8 cellular contexts compared by ENCODE assay signal in genomic region chr17:75848523-75849303, GRCh38. TPM values are rescaled to one million over a fixed set of nuclear protein-coding genes. Genes with fewer than 3 reads are reported as not detected.
DNase-seq lines count a peak whose midpoint lies in the region; ATAC-seq and TF ChIP-seq lines count a peak whose summit lies in the region.

No MANE protein-coding gene starts in this region.

- H3K9me3 ChIP-seq in tibial artery: no peaks in the 10 kb centered on the region

- peaks cover 0 to 96% (median 49%) of the 10 kb centered on the region in 4 donors for H3K4me1 ChIP-seq in tibial artery

- no peak overlapping the region for H3K4me3 ChIP-seq in tibial artery

- H3K4me1 Mint-ChIP-seq in natural killer cell (peaks cover 10 to 32% of the 10 kb centered on the region in 2 donors), osteocyte (ENCODE audit: unreplicated experiment) (peaks cover 34% of the 10 kb centered on the region)
- peaks cover 6 to 15% of the 10 kb centered on the region in 2 donors for H3K4me1 Mint-ChIP-seq in natural killer cell treated with Interleukin-12 subunit alpha and Interleukin-12 subunit beta and Interleukin-15 and Interleukin-18, amount 100 ng/mL, for 72 hours (ENCODE audit: low read depth in 2 of 2)

- H3K27me3 Mint-ChIP-seq in natural killer cell (ENCODE audit: low read depth in 2 of 2) (no peaks in the 10 kb centered on the region), osteocyte (ENCODE audit: unreplicated experiment) (no peaks in the 10 kb centered on the region)
- H3K27me3 Mint-ChIP-seq in natural killer cell treated with Interleukin-12 subunit alpha and Interleukin-12 subunit beta and Interleukin-15 and Interleukin-18, amount 100 ng/mL, for 72 hours: no peaks in the 10 kb centered on the region

- ATAC-seq in natural killer cell (no peak), GM21717 (IDR thresholded peaks at IDR 0.05; ENCODE audit: unreplicated experiment) (no peak)
- ATAC-seq in natural killer cell treated with Interleukin-12 subunit alpha and Interleukin-12 subunit beta and Interleukin-15 and Interleukin-18, amount 100 ng/mL, for 72 hours: no peak

- H3K9me3 Mint-ChIP-seq in natural killer cell: no peaks in the 10 kb centered on the region
- H3K9me3 Mint-ChIP-seq in natural killer cell treated with Interleukin-12 subunit alpha and Interleukin-12 subunit beta and Interleukin-15 and Interleukin-18, amount 100 ng/mL, for 72 hours: no peaks in the 10 kb centered on the region
- H3K9me3 Mint-ChIP-seq in osteocyte (ENCODE audit: unreplicated experiment): no peaks in the 10 kb centered on the region

- intact Hi-C loops in natural killer cell (cut with micrococcal nuclease) (no loop called here), tibial artery (cut with DNase I; ENCODE audit: low total_unique reads) (no loop called here)

- no peaks in the 10 kb centered on the region for H3K27me3 ChIP-seq in tibial artery

- TF ChIP-seq CTCF in natural killer cell (IDR thresholded peaks at IDR 0.05) (peak; percentile 70), osteocyte (IDR thresholded peaks at IDR 0.05) (peak; percentile 67), tibial artery (IDR thresholded peaks at IDR 0.05) (peak; percentile 45 to 46)

- H3K4me3 Mint-ChIP-seq in natural killer cell (no peak overlapping the region), osteocyte (ENCODE audit: unreplicated experiment) (no peak overlapping the region)
- no peak overlapping the region for H3K4me3 Mint-ChIP-seq in natural killer cell treated with Interleukin-12 subunit alpha and Interleukin-12 subunit beta and Interleukin-15 and Interleukin-18, amount 100 ng/mL, for 72 hours

- no peak overlapping the region for H3K27ac ChIP-seq in tibial artery

- H3K36me3 ChIP-seq in tibial artery: peaks cover 59 to 70% (median 66%) of the 10 kb centered on the region in 3 donors

- H3K36me3 Mint-ChIP-seq in natural killer cell (no peaks in the 10 kb centered on the region), osteocyte (ENCODE audit: unreplicated experiment) (peaks cover 40% of the 10 kb centered on the region)
- no peaks in the 10 kb centered on the region for H3K36me3 Mint-ChIP-seq in natural killer cell treated with Interleukin-12 subunit alpha and Interleukin-12 subunit beta and Interleukin-15 and Interleukin-18, amount 100 ng/mL, for 72 hours

- H3K27ac Mint-ChIP-seq in natural killer cell: peak overlapping the region in 1 of 2 donors; percentile 54
- no peak overlapping the region for H3K27ac Mint-ChIP-seq in natural killer cell treated with Interleukin-12 subunit alpha and Interleukin-12 subunit beta and Interleukin-15 and Interleukin-18, amount 100 ng/mL, for 72 hours
- H3K27ac Mint-ChIP-seq in osteocyte (ENCODE audit: unreplicated experiment): no peak overlapping the region

- DNase-seq in natural killer cell: peak; percentile 71
- no peak for DNase-seq in natural killer cell treated with Interleukin-12 subunit alpha and Interleukin-12 subunit beta and Interleukin-15 and Interleukin-18, amount 100 ng/mL, for 72 hours (ENCODE audit: low spot score)
- DNase-seq in NOMO-1 treated with DMSO at 0.1 percent for 48 hours (lab: John Stamatoyannopoulos, UW; ENCODE audit: unreplicated experiment): peak; percentile 58
- peak; percentile 83 for DNase-seq in activated T-cell treated with anti-CD3 and anti-CD28 coated beads, Interleukin-2, amount 50 U/mL, for 1 hour
- peak; percentile 33 for DNase-seq in fibroblast of peridontal ligament (ENCODE audit: extremely low read depth)
- no peak for DNase-seq in osteocyte (ENCODE audit: extremely low spot score, unreplicated experiment)
- DNase-seq in tibial artery: peak in 1 of 2 donors; percentile 61

RNA-seq across cellular contexts. Expression of gene UNC13D, which starts 4.5 kb away (rescaled TPM):
- 100 to 1,000 TPM; 269 to 279 (median 277) TPM for total RNA-seq in natural killer cell
- total RNA-seq in natural killer cell treated with Interleukin-12 subunit alpha and Interleukin-12 subunit beta and Interleukin-15 and Interleukin-18, amount 100 ng/mL, for 72 hours: 100 to 1,000 TPM; 270 to 289 TPM
- 3.3 and 3.6 TPM in 2 replicates for total RNA-seq in osteocyte

RNA-seq across cellular contexts. Expression of gene WBP2, which starts 6.4 kb away (rescaled TPM):
- 100 to 1,000 TPM in 1 of 3 donors, 10 to 100 TPM in 2; 81.1 to 106 (median 95.2) TPM for total RNA-seq in natural killer cell
- total RNA-seq in natural killer cell treated with Interleukin-12 subunit alpha and Interleukin-12 subunit beta and Interleukin-15 and Interleukin-18, amount 100 ng/mL, for 72 hours: 100 to 1,000 TPM in 1 of 2 donors, 10 to 100 TPM in 1; 73.8 to 101 TPM
- total RNA-seq in osteocyte: 83.1 and 88.2 TPM in 2 replicates

RNA-seq across cellular contexts. Expression of gene TRIM47, which starts 29.7 kb away (rescaled TPM):
- total RNA-seq in natural killer cell (1 to 10 TPM; 1.2 to 2.5 (median 2.0) TPM), osteocyte (33.3 and 40.2 TPM in 2 replicates)
- total RNA-seq in natural killer cell treated with Interleukin-12 subunit alpha and Interleukin-12 subunit beta and Interleukin-15 and Interleukin-18, amount 100 ng/mL, for 72 hours: 1 to 10 TPM; 1.6 to 2.1 TPM

RNA-seq across cellular contexts. Expression of gene TRIM65, which starts 48.0 kb away (rescaled TPM):
- total RNA-seq in natural killer cell (10 to 100 TPM; 19.2 to 26.9 (median 22.5) TPM), osteocyte (26.3 and 26.9 TPM in 2 replicates)
- total RNA-seq in natural killer cell treated with Interleukin-12 subunit alpha and Interleukin-12 subunit beta and Interleukin-15 and Interleukin-18, amount 100 ng/mL, for 72 hours: 10 to 100 TPM; 17.2 to 42.1 TPM

RNA-seq across cellular contexts. Expression of gene MRPL38, which starts 56.0 kb away (rescaled TPM):
- total RNA-seq in natural killer cell (100 to 1,000 TPM in 1 of 3 donors, 10 to 100 TPM in 2; 68.6 to 110 (median 96.7) TPM), osteocyte (71.1 and 73.6 TPM in 2 replicates)
- total RNA-seq in natural killer cell treated with Interleukin-12 subunit alpha and Interleukin-12 subunit beta and Interleukin-15 and Interleukin-18, amount 100 ng/mL, for 72 hours: 100 to 1,000 TPM; 117 to 174 TPM

Comparison
In these comparisons a context has a peak if more than half of its experiments do, and no peak if none do; other contexts are left out.
1. DNase-seq: peak in natural killer cell (single experiment), NOMO-1 treated with DMSO at 0.1 percent for 48 hours (single experiment), activated T-cell treated with anti-CD3 and anti-CD28 coated beads, Interleukin-2, amount 50 U/mL, for 1 hour (single experiment) and fibroblast of peridontal ligament (single experiment); none in natural killer cell treated with Interleukin-12 subunit alpha and Interleukin-12 subunit beta and Interleukin-15 and Interleukin-18, amount 100 ng/mL, for 72 hours (single experiment) and osteocyte (single experiment).
2. RNA of gene UNC13D, which starts 4.5 kb away (total RNA-seq): 270 to 289 TPM in natural killer cell treated with Interleukin-12 subunit alpha and Interleukin-12 subunit beta and Interleukin-15 and Interleukin-18, amount 100 ng/mL, for 72 hours and 269 to 279 TPM in natural killer cell; 3.3 to 3.6 TPM in osteocyte; every median in the first group is over 10 times any median in the second.
3. Peak in every context shown above with its lines, with median percentiles within 50 percentile points of each other: CTCF ChIP-seq.